21 cellular contexts compared by ENCODE assay signal in the genomic region with DNA sequence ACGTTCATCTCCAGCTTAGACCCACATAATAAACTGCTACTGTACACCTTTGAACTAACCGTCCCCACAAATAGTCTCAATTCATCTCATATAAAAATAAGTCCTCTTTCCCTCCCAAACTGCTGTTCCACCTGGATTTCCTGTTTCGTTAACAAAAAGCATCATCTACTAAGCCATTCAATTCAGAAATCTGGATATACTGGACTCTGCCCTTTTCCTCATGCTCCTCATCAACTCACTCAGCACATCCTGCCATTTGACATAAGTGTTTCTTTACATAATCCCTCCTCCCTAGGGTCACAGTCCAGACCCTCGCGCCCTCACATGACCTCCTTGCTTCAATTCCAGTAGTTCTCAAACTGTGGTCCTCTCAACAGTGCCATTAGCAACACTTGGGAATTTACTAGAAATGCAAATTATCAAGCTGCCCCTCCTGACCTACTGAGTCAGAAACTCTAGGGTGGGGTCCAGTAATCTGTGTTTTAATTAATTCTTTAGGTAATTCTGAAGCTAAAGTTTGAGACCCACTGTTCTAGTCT. TPM values are rescaled to one million over a fixed set of nuclear protein-coding genes. Genes with fewer than 3 reads are reported as not detected.
DNase-seq lines count a peak whose midpoint lies in the region; ATAC-seq and TF ChIP-seq lines count a peak whose summit lies in the region.
"Had no signal": no experiment of that assay in that cellular context is flagged by ENCODE, and none has a peak within 500 bp of the region (broad histone marks: within the 10 kb centered on the region; RNA-seq: fewer than 3 reads in every experiment).

No MANE protein-coding gene starts in this region.

- peaks cover 93% of the 10 kb centered on the region for H3K79me2 ChIP-seq in neural progenitor cell (ENCODE audit: low read depth)

- H3K4me3 ChIP-seq in neural progenitor cell (no peak overlapping the region), dorsolateral prefrontal cortex (no peak overlapping the region)
- H3K4me3 ChIP-seq: esophagus squamous epithelium had no signal

- H3K27me3 Mint-ChIP-seq in IgD-negative memory B cell (no peaks in the 10 kb centered on the region), neural progenitor cell (ENCODE audit: insufficient read depth, low read depth) (peaks cover 2% of the 10 kb centered on the region)
- H3K27me3 Mint-ChIP-seq: central memory CD8-positive, alpha-beta T cell had no signal

- no peaks in the 10 kb centered on the region for H3K36me3 ChIP-seq in neural progenitor cell

- H3K36me3 Mint-ChIP-seq in IgD-negative memory B cell (no peaks in the 10 kb centered on the region), neural progenitor cell (peaks cover 26% of the 10 kb centered on the region)

- no peak overlapping the region for H2AFZ ChIP-seq in neural progenitor cell (replicated peaks)

- peak overlapping the region; percentile 31 for H3K27ac ChIP-seq in epithelial cell of prostate
- H3K27ac ChIP-seq in neural progenitor cell: no peak overlapping the region
- no peak overlapping the region for H3K27ac ChIP-seq in dorsolateral prefrontal cortex
- H3K27ac ChIP-seq: esophagus squamous epithelium, VCaP had no signal

- H3K27me3 ChIP-seq in neural progenitor cell: no peaks in the 10 kb centered on the region
- no peaks in the 10 kb centered on the region for H3K27me3 ChIP-seq in dorsolateral prefrontal cortex
- H3K27me3 ChIP-seq: BE2C, esophagus squamous epithelium had no signal

- TF ChIP-seq CTCF in neural progenitor cell (IDR thresholded peaks at IDR 0.05) (no peak), dorsolateral prefrontal cortex (IDR thresholded peaks at IDR 0.05 in 54 of 56, conservative IDR thresholded peaks at IDR 0.05 in 2 of 56; ENCODE audit: low read depth in 1 of 56, partially characterized antibody in 56 of 56) (no peak)

- no peak for ATAC-seq in HG02678 (IDR thresholded peaks at IDR 0.05; ENCODE audit: unreplicated experiment)

- H3K4me3 Mint-ChIP-seq in IgD-negative memory B cell: peak overlapping the region in 2 of 4 donors; percentile 3 to 32
- no peak overlapping the region for H3K4me3 Mint-ChIP-seq in neural progenitor cell
- H3K4me3 Mint-ChIP-seq: central memory CD8-positive, alpha-beta T cell; T-helper 1 cell treated with Interleukin-12 subunit alpha and Interleukin-12 subunit beta and Interleukin-4 antibody, amounts not matched to agents 30 μg/mL and 1 μg/mL, for 36 hours had no signal

- H3K27ac Mint-ChIP-seq in IgD-negative memory B cell: peak overlapping the region in 2 of 3 donors; percentile 21 to 46
- peak overlapping the region; percentile 6 for H3K27ac Mint-ChIP-seq in neural progenitor cell
- H3K27ac Mint-ChIP-seq: T-helper 1 cell treated with Interleukin-12 subunit alpha and Interleukin-12 subunit beta and Interleukin-4 antibody, amounts not matched to agents 30 μg/mL and 1 μg/mL, for 36 hours had no signal

- no peak overlapping the region for H3K4me2 ChIP-seq in neural progenitor cell

- peaks cover 17% of the 10 kb centered on the region for H3F3A ChIP-seq in neural progenitor cell (ENCODE audit: low read depth)

- H3K9ac ChIP-seq in neural progenitor cell: no peak overlapping the region

- H3K9me3 Mint-ChIP-seq in IgD-negative memory B cell: no peaks in the 10 kb centered on the region
- peaks cover 2% of the 10 kb centered on the region for H3K9me3 Mint-ChIP-seq in neural progenitor cell
- H3K9me3 Mint-ChIP-seq: central memory CD8-positive, alpha-beta T cell; T-helper 1 cell treated with Interleukin-12 subunit alpha and Interleukin-12 subunit beta and Interleukin-4 antibody, amounts not matched to agents 30 μg/mL and 1 μg/mL, for 36 hours had no signal

- peaks cover 27% of the 10 kb centered on the region for H3K4me1 ChIP-seq in neural progenitor cell
- H3K4me1 ChIP-seq: BE2C had no signal

- DNase-seq in NCI-H524 (lab: John Stamatoyannopoulos, UW) (peak; percentile 22), NCI-H524 treated with DMSO at 0.1 percent for 48 hours (lab: John Stamatoyannopoulos, UW) (no peak), epithelial cell of prostate (ENCODE audit: low read depth, low spot score) (no peak), neural progenitor cell (ENCODE audit: low spot score) (no peak), dorsolateral prefrontal cortex (no peak)
- DNase-seq in stimulated activated naive CD4-positive, alpha-beta T cell treated with Interleukin-2 at 50 U/mL for 16 hours (lab: John Stamatoyannopoulos, UW): no peak
- DNase-seq: 8988T; activated CD4-positive, alpha-beta T cell treated with anti-CD3 and anti-CD28 coated beads, Interleukin-2, amount 50 U/mL, for 1 hour; activated CD8-positive, alpha-beta memory T cell treated with anti-CD3 and anti-CD28 coated beads, Interleukin-2, amount 50 U/mL, for 48 hours; BE2C; effector memory CD4-positive, alpha-beta T cell; esophagus squamous epithelium; KG1; NCI-H187; SHP77 treated with DMSO at 0.1 percent for 48 hours; stimulated activated CD4-positive, alpha-beta T cell treated with anti-CD3 and anti-CD28 coated beads, Interleukin-4, amount 100 ng/mL, for 4 hours had no signal

- intact Hi-C loops in dorsolateral prefrontal cortex (cut with DNase I): loop anchor here (2.0 to 5.0 kb wide), 3 partner anchors 337 to 452 kb away; no protein-coding TSS in a partner anchor

- H3K4me1 Mint-ChIP-seq in IgD-negative memory B cell (peaks cover 31 to 44% (median 38%) of the 10 kb centered on the region in 3 donors), neural progenitor cell (peaks cover 25% of the 10 kb centered on the region)

- peaks cover 37% of the 10 kb centered on the region for H4K20me1 ChIP-seq in neural progenitor cell (ENCODE audit: low read depth)

- no peaks in the 10 kb centered on the region for H3K9me3 ChIP-seq in neural progenitor cell (ENCODE audit: low read depth)
- H3K9me3 ChIP-seq: BE2C, esophagus squamous epithelium had no signal

RNA-seq across cellular contexts. Expression of gene MKKS, which starts 4.5 kb away (rescaled TPM):
- 30.4 TPM for polyA plus RNA-seq in IgD-negative memory B cell
- total RNA-seq in neural progenitor cell (ENCODE audit: low replicate concordance) (23.9 and 36.3 TPM in 2 replicates), dorsolateral prefrontal cortex (10 to 100 TPM; 17.8 to 48.5 (median 35.7) TPM)

RNA-seq across cellular contexts. Expression of gene SLX4IP, which starts 5.6 kb away (rescaled TPM):
- 2.0 TPM for polyA plus RNA-seq in IgD-negative memory B cell
- total RNA-seq in neural progenitor cell (ENCODE audit: low replicate concordance) (7.7 and 9.5 TPM in 2 replicates), dorsolateral prefrontal cortex (10 to 100 TPM in 1 of 120 experiments, 1 to 10 TPM in 119; 3.1 to 10.7 (median 6.3) TPM)

Comparison
In these comparisons a context has a peak if more than half of its experiments do, and no peak if none do; other contexts are left out.
1. DNase-seq: peak in NCI-H524 (2 of 2); none in NCI-H524 treated with DMSO at 0.1 percent for 48 hours (single experiment), epithelial cell of prostate (single experiment), neural progenitor cell (single experiment), stimulated activated naive CD4-positive, alpha-beta T cell treated with Interleukin-2 at 50 U/mL for 16 hours (single experiment) and dorsolateral prefrontal cortex (0 of 10).